ENCODE assay signal across 18 cellular contexts in the genomic region with DNA sequence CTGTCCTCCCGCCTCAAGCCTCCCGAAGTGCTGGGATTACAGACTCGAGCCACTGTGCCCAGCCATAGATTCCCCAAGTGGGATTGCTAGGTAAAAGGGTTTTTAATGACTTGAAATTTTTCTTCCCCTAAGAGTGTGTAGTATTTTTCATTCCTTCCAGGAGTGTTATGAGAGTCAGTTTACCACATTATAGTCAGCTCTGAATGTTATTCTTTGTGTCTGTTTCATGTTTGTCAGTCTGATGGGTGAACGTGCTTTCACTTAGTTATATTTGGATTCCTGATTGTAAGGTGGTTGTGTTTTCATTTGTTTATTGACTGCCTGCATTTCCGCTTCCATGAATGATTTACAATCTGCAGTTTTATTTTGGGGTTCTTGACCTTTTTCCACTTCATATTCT. TPM values are rescaled to one million over a fixed set of nuclear protein-coding genes. Genes with fewer than 3 reads are reported as not detected.
DNase-seq lines count a peak whose midpoint lies in the region; ATAC-seq and TF ChIP-seq lines count a peak whose summit lies in the region.
"Had no signal": no experiment of that assay in that cellular context is flagged by ENCODE, and none has a peak within 500 bp of the region (broad histone marks: within the 10 kb centered on the region; RNA-seq: fewer than 3 reads in every experiment).

No MANE protein-coding gene starts in this region.

- peak overlapping the region; percentile 40 for H3K4me2 ChIP-seq in Loucy (ENCODE audit: low read depth, low read length, poor library complexity, severe bottlenecking)
- H3K4me2 ChIP-seq in GM23338: no peak overlapping the region
- H3K4me2 ChIP-seq: PC-9 had no signal

- H4K20me1 ChIP-seq in Loucy (ENCODE audit: insufficient read depth, low read length, poor library complexity, severe bottlenecking) (no peaks in the 10 kb centered on the region), GM23338 (replicated peaks; ENCODE audit: insufficient read depth) (peaks cover 25% of the 10 kb centered on the region)

- H3K27ac Mint-ChIP-seq in activated CD4-positive, alpha-beta T cell treated with anti-CD3 and anti-CD28 coated beads for 36 hours: peak overlapping the region; percentile 96
- no peak overlapping the region for H3K27ac Mint-ChIP-seq in GM23338
- H3K27ac Mint-ChIP-seq: WTC11 had no signal

- H3K4me1 ChIP-seq in Loucy (ENCODE audit: insufficient read depth, low read length, poor library complexity, severe bottlenecking) (peaks cover 21% of the 10 kb centered on the region), GM23338 (ENCODE audit: insufficient read depth) (0 out of 2 replicates have a peak, but pooled peaks cover 3% of the 10 kb centered on the region)

- no peaks in the 10 kb centered on the region for H3K27me3 Mint-ChIP-seq in activated CD4-positive, alpha-beta T cell treated with anti-CD3 and anti-CD28 coated beads for 36 hours
- H3K27me3 Mint-ChIP-seq in GM23338 (ENCODE audit: insufficient read depth, low read depth, poor library complexity): no peaks in the 10 kb centered on the region

- no peak overlapping the region for H3K9ac ChIP-seq in Loucy (ENCODE audit: low read depth, low read length, poor library complexity, severe bottlenecking)

- POLR2A ChIA-PET in activated CD4-positive, alpha-beta T cell treated with anti-CD3 and anti-CD28 coated beads for 36 hours (lab: Charles Lee): interaction anchor here (0.8 to 1.4 kb wide), 2 partner anchors 16 to 36 kb away, joined by 4 to 8 read pairs; a partner anchor contains a TSS

- H3K9me3 ChIP-seq in Loucy (ENCODE audit: insufficient read depth, low read depth, low read length): 0 out of 2 replicates have a peak, but pooled peaks cover 4% of the 10 kb centered on the region

- CTCF ChIA-PET in activated CD4-positive, alpha-beta T cell treated with anti-CD3 and anti-CD28 coated beads for 36 hours (lab: Charles Lee): interaction anchor here (0.6 to 1.2 kb wide), 4 partner anchors 11 to 47 kb away, joined by 3 to 4 read pairs (median 3); a partner anchor contains a TSS

- H3K36me3 ChIP-seq in Loucy (ENCODE audit: insufficient read depth, low read length): peaks cover 6% of the 10 kb centered on the region
- H3K36me3 ChIP-seq in GM23338 (ENCODE audit: insufficient read depth): 0 out of 2 replicates have a peak, but pooled peaks cover 1% of the 10 kb centered on the region

- no peaks in the 10 kb centered on the region for H3K27me3 ChIP-seq in Loucy (ENCODE audit: insufficient read depth, low read length, poor library complexity, severe bottlenecking)
- H3K27me3 ChIP-seq in GM23338 (ENCODE audit: insufficient read depth): no peaks in the 10 kb centered on the region
- H3K27me3 ChIP-seq: brain microvascular endothelial cell had no signal

- peaks cover 43% of the 10 kb centered on the region for H3K36me3 Mint-ChIP-seq in activated CD4-positive, alpha-beta T cell treated with anti-CD3 and anti-CD28 coated beads for 36 hours (ENCODE audit: low read depth)
- peaks cover 20% of the 10 kb centered on the region for H3K36me3 Mint-ChIP-seq in GM23338 (ENCODE audit: low read depth)

- no peak for DNase-seq in activated CD4-positive, alpha-beta T cell treated with anti-CD3 and anti-CD28 coated beads for 36 hours
- DNase-seq in activated CD4-positive, alpha-beta T cell treated with anti-CD3 and anti-CD28 coated beads, Interleukin-2, amount 50 U/mL, for 1 hour: no peak
- DNase-seq in fibroblast of villous mesenchyme (ENCODE audit: low read depth) (peak; percentile 13), GM23338 (ENCODE audit: low spot score) (no peak)
- DNase-seq: activated effector memory CD4-positive, alpha-beta T cell treated with Interleukin-2 at 50 U/mL for 16 hours; brain microvascular endothelial cell; effector CD4-positive, alpha-beta T cell; foreskin melanocyte; KBM-7; NCI-H1417; occipital lobe had no signal

- H3K4me3 Mint-ChIP-seq in activated CD4-positive, alpha-beta T cell treated with anti-CD3 and anti-CD28 coated beads for 36 hours: peak overlapping the region; percentile 48
- no peak overlapping the region for H3K4me3 Mint-ChIP-seq in GM23338
- H3K4me3 Mint-ChIP-seq: WTC11 had no signal

- intact Hi-C loops in activated CD4-positive, alpha-beta T cell treated with anti-CD3 and anti-CD28 coated beads for 36 hours (cut with DNase I, micrococcal nuclease): loop anchor here (1.0 to 10.0 kb wide), 9 partner anchors 15 to 1132 kb away; a partner anchor contains a TSS

- H3K79me2 ChIP-seq in Loucy (ENCODE audit: insufficient read depth, low read length): peaks cover 49% of the 10 kb centered on the region
- H3K79me2 ChIP-seq in GM23338 (replicated peaks; ENCODE audit: insufficient read depth): peaks cover 85% of the 10 kb centered on the region

- ATAC-seq in activated CD4-positive, alpha-beta T cell treated with anti-CD3 and anti-CD28 coated beads for 36 hours: peak; percentile 54
- peak; percentile 24 for ATAC-seq in GM21619 (IDR thresholded peaks at IDR 0.05; ENCODE audit: unreplicated experiment)
- ATAC-seq in GM18502 (IDR thresholded peaks at IDR 0.05; ENCODE audit: poor library complexity, unreplicated experiment): no peak
- ATAC-seq in HG02970 (IDR thresholded peaks at IDR 0.05; ENCODE audit: low FRiP score, unreplicated experiment): no peak
- ATAC-seq in GM23338: no peak
- ATAC-seq: WTC11 had no signal

- H3K9me2 ChIP-seq in Loucy (replicated peaks; ENCODE audit: low read depth, low read length) (no peaks in the 10 kb centered on the region), GM23338 (ENCODE audit: insufficient read depth) (no peaks in the 10 kb centered on the region)

- H3K9me3 Mint-ChIP-seq in activated CD4-positive, alpha-beta T cell treated with anti-CD3 and anti-CD28 coated beads for 36 hours (ENCODE audit: low read depth): peaks cover 9% of the 10 kb centered on the region
- peaks cover 7% of the 10 kb centered on the region; the same call in 2 of the 3 replicates for H3K9me3 Mint-ChIP-seq in GM23338

- no peak overlapping the region for H3K27ac ChIP-seq in GM23338 (ENCODE audit: low read depth)
- H3K27ac ChIP-seq: 22Rv1, brain microvascular endothelial cell, PC-9 had no signal

- no peaks in the 10 kb centered on the region for H3F3A ChIP-seq in Loucy (ENCODE audit: low read depth)
- no peaks in the 10 kb centered on the region for H3F3A ChIP-seq in GM23338 (replicated peaks; ENCODE audit: low read depth)

- H2AFZ ChIP-seq in Loucy (ENCODE audit: low read length): no peak overlapping the region
- H2AFZ ChIP-seq in GM23338: no peak overlapping the region
- H2AFZ ChIP-seq: PC-9 had no signal

- H3K4me3 ChIP-seq in Loucy (ENCODE audit: low read length, poor library complexity, severe bottlenecking) (no peak overlapping the region), fibroblast of villous mesenchyme (ENCODE audit: low read depth, low read length) (no peak overlapping the region), GM23338 (no peak overlapping the region)
- H3K4me3 ChIP-seq: PC-9 had no signal

- H3K4me1 Mint-ChIP-seq in activated CD4-positive, alpha-beta T cell treated with anti-CD3 and anti-CD28 coated beads for 36 hours: peaks cover 71% of the 10 kb centered on the region
- peaks cover under 1% of the 10 kb centered on the region; the same call in 1 of the 3 replicates for H3K4me1 Mint-ChIP-seq in GM23338

- no peak for TF ChIP-seq CTCF in Loucy (conservative IDR thresholded peaks at IDR 0.05; ENCODE audit: low read length)
- no peak for TF ChIP-seq CTCF in fibroblast of villous mesenchyme (IDR thresholded peaks at IDR 0.05; ENCODE audit: insufficient read depth, low read depth, low read length)
- TF ChIP-seq CTCF in GM23338 (conservative IDR thresholded peaks at IDR 0.05; ENCODE audit: low read depth in 2 of 2): no peak

TF ChIP-seq in GM23338, 12 proteins besides CTCF, POLR2A, EP300 and RAD21:
- no peak for TF ChIP-seq CREB1 (CRISPR knock-in tag; IDR thresholded peaks at IDR 0.05; ENCODE audit: low read depth)
- TF ChIP-seq ZNF114 (CRISPR knock-in tag; IDR thresholded peaks at IDR 0.05): no peak
- TF ChIP-seq EZH2phosphoT487 (IDR thresholded peaks at IDR 0.05; ENCODE audit: unreplicated experiment): no peak

RNA-seq across cellular contexts. Expression of a gene that starts 6.3 kb away (rescaled TPM):
- 10 to 100 TPM in 1 of 2 experiments, 1 to 10 TPM in 1; 9.9 to 15.9 TPM for total RNA-seq in activated CD4-positive, alpha-beta T cell treated with anti-CD3 and anti-CD28 coated beads for 36 hours
- 5.8 and 6.5 TPM in 2 replicates for total RNA-seq in fibroblast of villous mesenchyme
- 18.0 and 18.9 TPM in 2 replicates for total RNA-seq in GM23338 (2014; rRNA removed; shearing (Covaris generic))
- polyA plus RNA-seq in GM23338 (2016; fragmentation: Nextera tagmentation; extraction: Ambion mirVana): 8.9 and 10.8 TPM in 2 replicates

RNA-seq across cellular contexts. Expression of a gene that starts 16.3 kb away (rescaled TPM):
- total RNA-seq in activated CD4-positive, alpha-beta T cell treated with anti-CD3 and anti-CD28 coated beads for 36 hours: 10 to 100 TPM; 14.5 to 15.4 TPM
- total RNA-seq in fibroblast of villous mesenchyme: 8.6 and 9.0 TPM in 2 replicates
- total RNA-seq in GM23338 (2014; rRNA removed; shearing (Covaris generic)): 8.6 and 9.0 TPM in 2 replicates
- 2.1 and 2.6 TPM in 2 replicates for polyA plus RNA-seq in GM23338 (2016; fragmentation: Nextera tagmentation; extraction: Ambion mirVana)

RNA-seq across cellular contexts. Expression of a gene that starts 50.4 kb away (rescaled TPM):
- total RNA-seq in activated CD4-positive, alpha-beta T cell treated with anti-CD3 and anti-CD28 coated beads for 36 hours: 10 to 100 TPM; 41.1 to 46.3 TPM
- total RNA-seq in fibroblast of villous mesenchyme: 19.0 and 21.6 TPM in 2 replicates
- 34.3 and 36.3 TPM in 2 replicates for total RNA-seq in GM23338 (2014; rRNA removed; shearing (Covaris generic))
- polyA plus RNA-seq in GM23338 (2016; fragmentation: Nextera tagmentation; extraction: Ambion mirVana): 7.2 and 7.4 TPM in 2 replicates

Comparison
In these comparisons a context has a peak if more than half of its experiments do, and no peak if none do; other contexts are left out.
1. ATAC-seq: peak in activated CD4-positive, alpha-beta T cell treated with anti-CD3 and anti-CD28 coated beads for 36 hours (single experiment) and GM21619 (single experiment); none in GM18502 (single experiment), HG02970 (single experiment) and GM23338 (single experiment).